In genomic region chr14:28766505-28767238, GRCh38 we compare ENCODE assay signal across 10 cellular contexts. TPM values are rescaled to one million over a fixed set of nuclear protein-coding genes. Genes with fewer than 3 reads are reported as not detected.
DNase-seq lines count a peak whose midpoint lies in the region; ATAC-seq, FAIRE-seq and TF ChIP-seq lines count a peak whose summit lies in the region.
"Had no signal": no experiment of that assay in that cellular context is flagged by ENCODE, and none has a peak within 500 bp of the region (broad histone marks: within the 10 kb centered on the region; RNA-seq: fewer than 3 reads in every experiment).

Gene FOXG1 (plus strand): TSS chr14:28766787. CDS start chr14:28767280, 493 bp downstream.

- H3K27me3 Mint-ChIP-seq in activated CD4-positive, alpha-beta T cell treated with anti-CD3 and anti-CD28 coated beads for 36 hours = peaks cover 59% of the 10 kb centered on the region
- peaks cover 63 to 78% (median 70%) of the 10 kb centered on the region in 3 donors for H3K27me3 Mint-ChIP-seq in naive B cell

- CTCF ChIA-PET in activated CD4-positive, alpha-beta T cell treated with anti-CD3 and anti-CD28 coated beads for 36 hours (lab: Charles Lee) = no interaction called here
- CTCF ChIA-PET in K562 (lab: Yijun Ruan, JAX; ENCODE audit: low intra/inter-chr PET ratio) = no interaction called here

- peaks cover 5% of the 10 kb centered on the region for H3K9me3 Mint-ChIP-seq in activated CD4-positive, alpha-beta T cell treated with anti-CD3 and anti-CD28 coated beads for 36 hours (ENCODE audit: low read depth)
- peaks cover 3 to 25% (median 11%) of the 10 kb centered on the region in 7 donors for H3K9me3 Mint-ChIP-seq in naive B cell

- intact Hi-C loops in activated CD4-positive, alpha-beta T cell treated with anti-CD3 and anti-CD28 coated beads for 36 hours (cut with DNase I, micrococcal nuclease) = no loop called here
- intact Hi-C loops in K562 (cut with micrococcal nuclease) (no loop called here), mucosa of descending colon (cut with DNase I, micrococcal nuclease) (no loop called here)

- TF ChIP-seq CTCF in K562 (IDR thresholded peaks at IDR 0.05 in 2 of 3, conservative IDR thresholded peaks at IDR 0.05 in 1 of 3; ENCODE audit: insufficient read depth in 2 of 3, low read depth in 1 of 3, low read length in 3 of 3) (no peak), mucosa of descending colon (IDR thresholded peaks at IDR 0.05) (no peak), BE2C (IDR thresholded peaks at IDR 0.05; ENCODE audit: low read depth, low read length) (no peak)

- ATAC-seq in activated CD4-positive, alpha-beta T cell treated with anti-CD3 and anti-CD28 coated beads for 36 hours = no peak
- ATAC-seq in K562 (peak; percentile 72), naive B cell (ENCODE audit: low read depth in 2 of 2) (peak in 1 of 2 donors; percentile 14), mucosa of descending colon (no peak)

- peaks cover 59% of the 10 kb centered on the region for H3K79me2 ChIP-seq in K562 (ENCODE audit: control insufficient read depth, insufficient read depth, low read length)

- H3K9ac ChIP-seq in K562 (ENCODE audit: insufficient read depth in 1 of 2, low read depth in 2 of 2, low read length in 2 of 2) = peak within 1 kb of the TSS; percentile 82 to 91
- H3K9ac ChIP-seq: BLaER1 had no signal

- H3K9me1 ChIP-seq in K562 (ENCODE audit: control insufficient read depth, insufficient read depth, low read length) = no peaks in the 10 kb centered on the region

- no peak for FAIRE-seq in K562 (lab: Jason Lieb, UNC)

- in situ Hi-C loops in K562 (cut with MboI) = loop anchor here (25.0 kb wide), 2 partner anchors 446 to 1446 kb away; no protein-coding TSS in a partner anchor

- H3K9me3 ChIP-seq in K562 (replicated peaks; ENCODE audit: control insufficient read depth, insufficient read depth, low read depth, low read length) (no peaks in the 10 kb centered on the region), mucosa of descending colon (no peaks in the 10 kb centered on the region), BE2C (no peaks in the 10 kb centered on the region)

- H3K27me3 ChIP-seq in K562 (ENCODE audit: control insufficient read depth in 2 of 2, insufficient read depth in 2 of 2, low read length in 2 of 2) (no peaks in the 10 kb centered on the region), BE2C (peaks cover 35% of the 10 kb centered on the region)

- no peak for TF ChIP-seq POLR2A in K562 (conservative IDR thresholded peaks at IDR 0.05)

- peak within 1 kb of the TSS; percentile 42 for H3K4me3 Mint-ChIP-seq in activated CD4-positive, alpha-beta T cell treated with anti-CD3 and anti-CD28 coated beads for 36 hours
- H3K4me3 Mint-ChIP-seq in naive B cell = peak within 1 kb of the TSS; percentile 47 to 90 (median 76)

- H3K4me3 ChIP-seq in K562 (peak within 1 kb of the TSS; percentile 53), mucosa of descending colon (no peak within 1 kb of the TSS), BE2C (ENCODE audit: low read depth, low read length) (no peak within 1 kb of the TSS)
- H3K4me3 ChIP-seq: BLaER1 had no signal

- POLR2A ChIA-PET in activated CD4-positive, alpha-beta T cell treated with anti-CD3 and anti-CD28 coated beads for 36 hours (lab: Charles Lee) = no interaction called here
- POLR2A ChIA-PET in K562 (lab: Yijun Ruan, JAX) = no interaction called here

- H4K20me1 ChIP-seq in K562 (replicated peaks; ENCODE audit: control insufficient read depth, insufficient read depth, low read length) = no peaks in the 10 kb centered on the region
- H4K20me1 ChIP-seq: BLaER1 had no signal

- H3K4me1 Mint-ChIP-seq in activated CD4-positive, alpha-beta T cell treated with anti-CD3 and anti-CD28 coated beads for 36 hours = peaks cover 11% of the 10 kb centered on the region
- H3K4me1 Mint-ChIP-seq in naive B cell = peaks cover 16 to 20% (median 18%) of the 10 kb centered on the region in 3 donors

- peak within 1 kb of the TSS; percentile 77 for H2AFZ ChIP-seq in K562 (ENCODE audit: low read depth, low read length)

- H3K36me3 ChIP-seq in K562 (ENCODE audit: control insufficient read depth, insufficient read depth, low read length) = no peaks in the 10 kb centered on the region
- H3K36me3 ChIP-seq in mucosa of descending colon (ENCODE audit: low read depth) = no peaks in the 10 kb centered on the region
- no peaks in the 10 kb centered on the region for H3K36me3 ChIP-seq in BE2C
- H3K36me3 ChIP-seq: BLaER1 had no signal

- no peak within 1 kb of the TSS for H3K27ac Mint-ChIP-seq in activated CD4-positive, alpha-beta T cell treated with anti-CD3 and anti-CD28 coated beads for 36 hours
- peak within 1 kb of the TSS in 3 of 6 donors; percentile 73 to 90 (median 83) for H3K27ac Mint-ChIP-seq in naive B cell

- no peak for DNase-seq in activated CD4-positive, alpha-beta T cell treated with anti-CD3 and anti-CD28 coated beads for 36 hours
- no peak for DNase-seq in activated CD4-positive, alpha-beta T cell treated with anti-CD3 and anti-CD28 coated beads for 1 hour
- DNase-seq in NCI-H2081 (lab: John Stamatoyannopoulos, UW) (peak; percentile 73 to 83), K562 (ENCODE audit: extremely low read depth in 1 of 4, low spot score in 3 of 4) (peak; percentile 79 to 89 (median 80)), naive B cell (no peak), mucosa of descending colon (no peak), BE2C (no peak)
- no peak for DNase-seq in activated CD4-positive, alpha-beta T cell treated with anti-CD3 and anti-CD28 coated beads, Interleukin-2, amount 50 U/mL, for 48 hours

- H3K27ac ChIP-seq in K562 (ENCODE audit: extremely low read depth, low read depth, low read length) = peak within 1 kb of the TSS; percentile 78
- H3K27ac ChIP-seq: BLaER1, VCaP had no signal

- TF ChIP-seq EP300 in K562 (IDR thresholded peaks at IDR 0.05; ENCODE audit: low read length) = no peak

- BruUV-seq in K562 (replicated peaks; lab: Mats Ljungman, UMichigan) = no TSS peak

- H3K36me3 Mint-ChIP-seq in activated CD4-positive, alpha-beta T cell treated with anti-CD3 and anti-CD28 coated beads for 36 hours (ENCODE audit: low read depth) = peaks cover 13% of the 10 kb centered on the region
- H3K36me3 Mint-ChIP-seq in naive B cell = peaks cover 0 to 12% of the 10 kb centered on the region in 2 donors

- no CpG with 5 or more reads among the region's 80 CpGs for WGBS in K562 (ENCODE audit: insufficient coverage, low coverage, missing lambda C conversion rate)

- peaks cover 0 to 8% of the 10 kb centered on the region in 2 experiments; a peak in 2 of 5 replicates for H3K4me1 ChIP-seq in K562 (replicated peaks in 1 of 2; ENCODE audit: control insufficient read depth in 2 of 2, insufficient read depth in 2 of 2, low read length in 2 of 2)
- H3K4me1 ChIP-seq in mucosa of descending colon (ENCODE audit: low read depth) = peaks cover 10% of the 10 kb centered on the region
- H3K4me1 ChIP-seq in BE2C = no peaks in the 10 kb centered on the region
- H3K4me1 ChIP-seq: BLaER1 had no signal

- no peak for TF ChIP-seq RAD21 in K562 (CRISPR knock-in tag; conservative IDR thresholded peaks at IDR 0.05 in 1 of 2, IDR thresholded peaks at IDR 0.05 in 1 of 2)

- peak within 1 kb of the TSS; percentile 78 for H3K4me2 ChIP-seq in K562 (ENCODE audit: insufficient read depth, low read length)
- H3K4me2 ChIP-seq: BLaER1 had no signal

TF ChIP-seq in K562, 482 proteins besides CTCF, POLR2A, EP300 and RAD21 (continues in another document):
- TF ChIP-seq TAF1 (IDR thresholded peaks at IDR 0.05; ENCODE audit: control insufficient read depth, extremely low read depth, insufficient read depth, low read length, severe bottlenecking) (peak; percentile 37), RBM17 (IDR thresholded peaks at IDR 0.05; ENCODE audit: borderline replicate concordance, low read depth, low read length) (no peak), CREM (IDR thresholded peaks at IDR 0.05; ENCODE audit: low read depth) (peak; percentile 4; the same call in 1 of the 2 replicates), CXXC5 (CRISPR knock-in tag; IDR thresholded peaks at IDR 0.05) (peak; percentile 45; the same call in 1 of the 2 replicates), ZNF740 (CRISPR knock-in tag; IDR thresholded peaks at IDR 0.05) (no peak), ZNF740 (tag; IDR thresholded peaks at IDR 0.05) (peak in 1 of 2 experiments; percentile 92; a peak in 2 of 4 replicates), ZKSCAN1 (IDR thresholded peaks at IDR 0.05; ENCODE audit: low read depth, low read length) (peak; percentile 94), ZNF354B (CRISPR knock-in tag; IDR thresholded peaks at IDR 0.05) (no peak)

RNA-seq across cellular contexts. Expression of gene FOXG1, which starts in this region (rescaled TPM):
- not detected for total RNA-seq in activated CD4-positive, alpha-beta T cell treated with anti-CD3 and anti-CD28 coated beads for 36 hours
- total RNA-seq in K562 (2011; cell fraction: chromatin; rRNA removed; ENCODE audit: low replicate concordance) = 1.0 and 1.7 TPM in 2 replicates
- 0.53 and 1.0 TPM in 2 replicates for total RNA-seq in K562 (2011; cell fraction: nucleolus; rRNA removed)
- total RNA-seq in K562 (2011; cell fraction: nucleoplasm; rRNA removed) = 1.2 and 1.7 TPM in 2 replicates
- total RNA-seq in K562 (2014; rRNA removed) (0.68 and 1.2 TPM in 2 replicates), K562 (2014; rRNA removed; fragmentation: Illumina TruSeq; extraction: Trizol) (0.69 and 0.70 TPM in 2 replicates), K562 (2015; rRNA removed; fragmentation: Illumina TruSeq; extraction: Trizol) (0.94 and 1.1 TPM in 2 replicates), K562 (2021) (3.0 and 3.7 TPM in 2 replicates), mucosa of descending colon (not detected)
- polyA plus RNA-seq in K562 (2011; rRNA removed) (0.55 and 0.56 TPM in 2 replicates), K562 (2014; fragmentation: Illumina TruSeq; extraction: Trizol) (0.74 and 1.2 TPM in 2 replicates), K562 (2014; fragmentation: Nextera tagmentation; extraction: Ambion mirVana) (1 to 10 TPM in 1 of 2 experiments, under 1 TPM in 1; 0.85 to 1.4 TPM), K562 (2014; rRNA removed) (1.3 TPM in 2 replicates), naive B cell (ENCODE audit: low read depth in 6 of 6) (not detected)
- polyA plus RNA-seq in K562 (2011; cell fraction: cytosol; rRNA removed) = 0.41 and 0.97 TPM in 2 replicates
- polyA plus RNA-seq in K562 (2011; cell fraction: nucleus; rRNA removed) = 2.6 and 3.1 TPM in 2 replicates
- 2.5 and 2.8 TPM in 2 replicates for polyA plus RNA-seq in K562 (2012)
- 0.21 TPM in 2 replicates for polyA minus RNA-seq in K562 (2011; rRNA and poly(A)+ RNA removed)
- polyA minus RNA-seq in K562 (2011; cell fraction: cytosol; rRNA and poly(A)+ RNA removed) = 0.27 and 0.48 TPM in 2 replicates
- polyA minus RNA-seq in K562 (2011; cell fraction: nucleus; rRNA and poly(A)+ RNA removed) = 0.54 and 0.89 TPM in 2 replicates
- not detected for polyA plus RNA-seq in BE2C (2012; ENCODE audit: insufficient read depth, insufficient read length, low read depth)

Comparison
In these comparisons a context has a peak if more than half of its experiments do, and no peak if none do; other contexts are left out.
1. DNase-seq: peak in NCI-H2081 (2 of 2) and K562 (4 of 4); none in activated CD4-positive, alpha-beta T cell treated with anti-CD3 and anti-CD28 coated beads for 36 hours (single experiment), activated CD4-positive, alpha-beta T cell treated with anti-CD3 and anti-CD28 coated beads for 1 hour (single experiment), naive B cell (single experiment), mucosa of descending colon (0 of 3), activated CD4-positive, alpha-beta T cell treated with anti-CD3 and anti-CD28 coated beads, Interleukin-2, amount 50 U/mL, for 48 hours (0 of 2) and BE2C (single experiment).